13 cellular contexts compared by ENCODE assay signal in genomic region chr10:5645375-5645774, GRCh38. TPM values are rescaled to one million over a fixed set of nuclear protein-coding genes. Genes with fewer than 3 reads are reported as not detected.
A peak's percentile ranks its signal among the peaks of the same experiment; 100 is the strongest.
DNase-seq lines count a peak whose midpoint lies in the region; ATAC-seq and FAIRE-seq lines count a peak whose summit lies in the region.
"Had no signal": no experiment of that assay in that cellular context is flagged by ENCODE, and none has a peak within 500 bp of the region (broad histone marks: within the 10 kb centered on the region; RNA-seq: fewer than 3 reads in every experiment).

No MANE protein-coding gene starts in this region.

- peak; percentile 36 to 59 for ATAC-seq in left cardiac atrium

- FAIRE-seq in HTR-8/SVneo (lab: Jason Lieb, UNC): no peak

- H3K4me3 ChIP-seq in effector memory CD4-positive, alpha-beta T cell (ENCODE audit: insufficient read depth, low read depth, low read length, poor library complexity, severe bottlenecking): no peak overlapping the region

- H3K36me3 ChIP-seq in KOPT-K1 (ENCODE audit: insufficient read depth, low read length): peaks cover 19% of the 10 kb centered on the region; the same call in 1 of the 2 replicates
- peaks cover 8% of the 10 kb centered on the region for H3K36me3 ChIP-seq in effector memory CD4-positive, alpha-beta T cell (ENCODE audit: control insufficient read depth, insufficient read depth, low read length)

- DNase-seq in COLO668 (lab: John Stamatoyannopoulos, UW; ENCODE audit: unreplicated experiment) (peak; percentile 14), left cardiac atrium (no peak), renal cortical epithelial cell (ENCODE audit: low read depth) (peak; percentile 15), HTR-8/SVneo (ENCODE audit: insufficient read length, low spot score) (no peak), NOMO-1 treated with dmso at 0.1 percent for 144 hours (lab: John Stamatoyannopoulos, UW; ENCODE audit: unreplicated experiment) (no peak)
- DNase-seq in effector memory CD4-positive, alpha-beta T cell: no peak
- DNase-seq in stimulated activated CD4-positive, alpha-beta T cell treated with anti-CD3 and anti-CD28 coated beads, Interleukin-4, amount 100 ng/mL, for 4 hours: no peak
- DNase-seq: activated T-cell treated with anti-CD3 and anti-CD28 coated beads, Interleukin-2, amount 50 U/mL, for 24 hours; immature natural killer cell; NCI-H187; stimulated activated CD4-positive, alpha-beta T cell treated with anti-CD3 and anti-CD28 coated beads, Interleukin-2, amount 100 ng/mL, for 48 hours had no signal

- no peaks in the 10 kb centered on the region for H3K4me1 ChIP-seq in effector memory CD4-positive, alpha-beta T cell (ENCODE audit: control insufficient read depth, insufficient read depth, low read length, poor library complexity, severe bottlenecking)

- H3K27me3 ChIP-seq in effector memory CD4-positive, alpha-beta T cell (replicated peaks; ENCODE audit: control insufficient read depth, insufficient read depth, low read length, poor library complexity, severe bottlenecking): no peaks in the 10 kb centered on the region
- H3K27me3 ChIP-seq: neutrophil had no signal

- H3K27ac ChIP-seq in KOPT-K1 (ENCODE audit: low read depth, low read length, poor library complexity, severe bottlenecking): peak overlapping the region; percentile 40
- no peak overlapping the region for H3K27ac ChIP-seq in effector memory CD4-positive, alpha-beta T cell (ENCODE audit: insufficient read depth, low read length, poor library complexity, severe bottlenecking)
- H3K27ac ChIP-seq: neutrophil had no signal

- H3K9me3 ChIP-seq in KOPT-K1 (ENCODE audit: insufficient read depth, low read length, poor library complexity, severe bottlenecking): no peaks in the 10 kb centered on the region
- H3K9me3 ChIP-seq in effector memory CD4-positive, alpha-beta T cell (ENCODE audit: control insufficient read depth, low read length): no peaks in the 10 kb centered on the region
- H3K9me3 ChIP-seq: neutrophil had no signal

- intact Hi-C loops in left cardiac atrium (cut with DNase I): no loop called here

RNA-seq across cellular contexts. Expression of gene ASB13, which starts 21.0 kb away (rescaled TPM):
- total RNA-seq in left cardiac atrium (10 to 100 TPM; 17.1 to 19.1 TPM), renal cortical epithelial cell (12.7 and 16.6 TPM in 2 replicates)

RNA-seq across cellular contexts. Expression of gene TASOR2, which starts 39.3 kb away (rescaled TPM):
- 10 to 100 TPM; 32.1 to 49.2 TPM for total RNA-seq in left cardiac atrium
- 68.4 and 110 TPM in 2 replicates for total RNA-seq in renal cortical epithelial cell

Comparison
In these comparisons a context has a peak if more than half of its experiments do, and no peak if none do; other contexts are left out.
1. DNase-seq: peak in COLO668 (single experiment) and renal cortical epithelial cell (single experiment); none in left cardiac atrium (single experiment), HTR-8/SVneo (single experiment), effector memory CD4-positive, alpha-beta T cell (0 of 3), NOMO-1 treated with dmso at 0.1 percent for 144 hours (single experiment) and stimulated activated CD4-positive, alpha-beta T cell treated with anti-CD3 and anti-CD28 coated beads, Interleukin-4, amount 100 ng/mL, for 4 hours (0 of 2).